In the genomic region with DNA sequence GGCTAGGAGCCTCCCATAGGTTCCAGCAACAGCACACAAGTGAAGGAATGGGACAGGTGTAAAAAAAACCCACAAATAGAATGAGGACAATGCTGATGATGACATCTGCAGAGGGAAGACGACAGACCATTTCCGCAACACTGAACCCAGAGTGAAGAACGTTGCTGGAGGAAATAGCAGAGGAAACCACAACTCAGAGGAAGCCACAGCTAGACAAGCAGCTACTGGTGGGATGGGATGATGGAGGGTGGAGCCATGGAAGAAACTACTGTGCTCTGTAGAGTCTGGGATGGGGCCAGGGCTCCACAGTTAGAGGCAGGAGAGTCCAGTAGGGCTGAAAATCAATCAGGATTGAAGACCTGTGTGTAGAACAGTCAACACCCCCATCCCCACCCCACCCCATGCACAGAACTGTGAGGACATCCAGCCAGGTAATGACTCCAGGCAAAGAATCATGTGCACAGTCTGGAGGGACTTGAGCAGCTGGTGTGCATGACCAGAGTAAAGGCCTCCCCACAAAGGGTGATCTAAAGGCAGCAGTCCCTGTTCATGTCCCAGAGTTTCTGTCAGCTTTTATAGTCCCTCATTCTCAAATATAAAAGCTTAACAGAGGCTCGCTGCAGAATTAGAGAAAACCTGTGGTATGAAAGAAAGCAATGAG, we compare ENCODE assay signal across 8 cellular contexts.
DNase-seq lines count a peak whose midpoint lies in the region; ATAC-seq and TF ChIP-seq lines count a peak whose summit lies in the region.

No MANE protein-coding gene starts in this region.

- TF ChIP-seq CTCF in astrocyte of the cerebellum (IDR thresholded peaks at IDR 0.05; ENCODE audit: low read depth, low read length, missing control alignments) (no peak), esophagus squamous epithelium (IDR thresholded peaks at IDR 0.05) (no peak)

- DNase-seq in T-helper 17 cell: peak in 2 of 3 donors; percentile 29 to 32
- DNase-seq in astrocyte of the cerebellum (ENCODE audit: low read depth): peak; percentile 46
- peak; percentile 8 to 21 for DNase-seq in stimulated activated CD8-positive, alpha-beta memory T cell treated with anti-CD3 and anti-CD28 coated beads, Interleukin-2, amount 100 ng/mL, for 1 hour (ENCODE audit: low read depth in 2 of 2)
- DNase-seq in esophagus squamous epithelium (lab: John Stamatoyannopoulos, UW): no peak

- H3K9me3 ChIP-seq in T-helper 17 cell (ENCODE audit: control insufficient read depth, low read length, poor library complexity, severe bottlenecking) (no peaks in the 10 kb centered on the region), esophagus squamous epithelium (no peaks in the 10 kb centered on the region)

- H3K27me3 ChIP-seq in esophagus squamous epithelium: peaks cover 0 to 5% (median 0%) of the 10 kb centered on the region in 4 donors

- peaks cover 21% of the 10 kb centered on the region for H3K4me1 Mint-ChIP-seq in T-helper 17 cell

- H3K27ac ChIP-seq in esophagus squamous epithelium: no peak overlapping the region

- H3K27me3 Mint-ChIP-seq in T-helper 17 cell: no peaks in the 10 kb centered on the region

- H3K4me3 ChIP-seq in astrocyte of the cerebellum (ENCODE audit: low read depth, low read length): no peak overlapping the region
- H3K4me3 ChIP-seq in esophagus squamous epithelium: no peak overlapping the region

- WGBS in esophagus squamous epithelium, 2 donors: 39 to 61% methylated on average over 4 of the region's 4 CpGs

- H3K4me3 Mint-ChIP-seq in T-helper 17 cell: peak overlapping the region; percentile 81

- peaks cover 2% of the 10 kb centered on the region for H3K36me3 Mint-ChIP-seq in T-helper 17 cell (ENCODE audit: low read depth)

- TF ChIP-seq POLR2A in esophagus squamous epithelium (IDR thresholded peaks at IDR 0.05): no peak

- peak overlapping the region; percentile 94 for H3K27ac Mint-ChIP-seq in T-helper 17 cell

- in situ Hi-C loops in astrocyte of the cerebellum (cut with HindIII; ENCODE audit: low sequenced_read_pairs): no loop called here

- no peaks in the 10 kb centered on the region for H3K4me1 ChIP-seq in esophagus squamous epithelium

- no peaks in the 10 kb centered on the region for H3K36me3 ChIP-seq in esophagus squamous epithelium

- intact Hi-C loops in esophagus squamous epithelium (cut with DNase I): no loop called here

- ATAC-seq in GM21825 (IDR thresholded peaks at IDR 0.05; ENCODE audit: unreplicated experiment): peak; percentile 58
- peak; percentile 99 for ATAC-seq in T-helper 17 cell
- ATAC-seq in HG03108 (IDR thresholded peaks at IDR 0.05; ENCODE audit: unreplicated experiment): no peak
- ATAC-seq in HG02642 (IDR thresholded peaks at IDR 0.05; ENCODE audit: poor library complexity, unreplicated experiment): no peak
- no peak for ATAC-seq in HG02798 (IDR thresholded peaks at IDR 0.05; ENCODE audit: poor library complexity, unreplicated experiment)

Comparison
In these comparisons a context has a peak if more than half of its experiments do, and no peak if none do; other contexts are left out.
1. ATAC-seq: peak in GM21825 (single experiment) and T-helper 17 cell (single experiment); none in HG03108 (single experiment), HG02642 (single experiment) and HG02798 (single experiment).